In genomic region chr6:67212584-67212983, GRCh38 we compare ENCODE assay signal across 25 cellular contexts.
"Had no signal": no experiment of that assay in that cellular context is flagged by ENCODE, and none has a peak within 500 bp of the region (broad histone marks: within the 10 kb centered on the region; RNA-seq: fewer than 3 reads in every experiment).

No MANE protein-coding gene starts in this region.

- H3K4me1 ChIP-seq: neural progenitor cell, parathyroid adenoma, psoas muscle, right lobe of liver, sigmoid colon, stomach, thyroid gland, tibial nerve, upper lobe of left lung, vagina had no signal

- H3K9me3 ChIP-seq: ovary, psoas muscle, right lobe of liver, sigmoid colon, stomach, thoracic aorta, thyroid gland, tibial nerve, upper lobe of left lung, vagina had no signal

- H3K4me3 ChIP-seq: neural progenitor cell, ovary, psoas muscle, right lobe of liver, sigmoid colon, stomach, thoracic aorta, thyroid gland, tibial nerve, upper lobe of left lung, vagina had no signal

- H2AFZ ChIP-seq: neural progenitor cell, parathyroid adenoma had no signal

- H3K27ac ChIP-seq: neural progenitor cell, ovary, parathyroid adenoma, psoas muscle, right lobe of liver, sigmoid colon, stomach, thoracic aorta, thyroid gland, tibial nerve, upper lobe of left lung, vagina had no signal

- H3K36me3 ChIP-seq: neural progenitor cell, ovary, right lobe of liver, sigmoid colon, stomach, thoracic aorta, thyroid gland, tibial nerve, upper lobe of left lung, vagina had no signal

- FAIRE-seq: small intestine, urothelium cell line had no signal

- H3K4me2 ChIP-seq: neural progenitor cell had no signal

- H3K79me2 ChIP-seq: parathyroid adenoma had no signal

- H3K9ac ChIP-seq: neural progenitor cell, parathyroid adenoma had no signal

- DNase-seq: occipital lobe; ovary; posterior cingulate gyrus; psoas muscle; right cardiac atrium; right lobe of liver; sigmoid colon; small intestine; stimulated activated CD4-positive, alpha-beta T cell treated with anti-CD3 and anti-CD28 coated beads, Interleukin-15, amount 100 ng/mL, for 24 hours; stimulated activated CD4-positive, alpha-beta T cell treated with anti-CD3 and anti-CD28 coated beads, Interleukin-2, amount 100 ng/mL, for 24 hours; stimulated activated CD4-positive, alpha-beta T cell treated with anti-CD3 and anti-CD28 coated beads, Interleukin-2, amount 100 ng/mL, for 48 hours; stimulated activated CD4-positive, alpha-beta T cell treated with anti-CD3 and anti-CD28 coated beads, Interleukin-4, amount 100 ng/mL, for 24 hours; stimulated activated naive B cell treated with anti-CD40 and anti-IgM and Interleukin-4, amounts not matched to agents 10 μg/mL and 1 μg/mL and 100 μg/mL, for 72 hours; stimulated activated naive CD4-positive, alpha-beta T cell treated with Interleukin-2 at 50 U/mL for 16 hours; stomach; thyroid gland; trophoblast cell; upper lobe of left lung had no signal

- ATAC-seq: psoas muscle; right cardiac atrium; right lobe of liver; stimulated activated effector memory CD8-positive, alpha-beta T cell treated with anti-CD3 and anti-CD28 coated beads, Interleukin-12 subunit alpha, Interleukin-12 subunit beta, amount 100 ng/mL, for 72 hours; stimulated activated naive B cell treated with anti-CD40 and anti-IgM and Interleukin-4, amounts not matched to agents 10 μg/mL and 1 μg/mL and 100 μg/mL, for 72 hours had no signal

- H3K27me3 ChIP-seq: neural progenitor cell, ovary, right lobe of liver, sigmoid colon, stomach, thyroid gland, tibial nerve, upper lobe of left lung, vagina had no signal
